8 cellular contexts compared by ENCODE assay signal in the genomic region with DNA sequence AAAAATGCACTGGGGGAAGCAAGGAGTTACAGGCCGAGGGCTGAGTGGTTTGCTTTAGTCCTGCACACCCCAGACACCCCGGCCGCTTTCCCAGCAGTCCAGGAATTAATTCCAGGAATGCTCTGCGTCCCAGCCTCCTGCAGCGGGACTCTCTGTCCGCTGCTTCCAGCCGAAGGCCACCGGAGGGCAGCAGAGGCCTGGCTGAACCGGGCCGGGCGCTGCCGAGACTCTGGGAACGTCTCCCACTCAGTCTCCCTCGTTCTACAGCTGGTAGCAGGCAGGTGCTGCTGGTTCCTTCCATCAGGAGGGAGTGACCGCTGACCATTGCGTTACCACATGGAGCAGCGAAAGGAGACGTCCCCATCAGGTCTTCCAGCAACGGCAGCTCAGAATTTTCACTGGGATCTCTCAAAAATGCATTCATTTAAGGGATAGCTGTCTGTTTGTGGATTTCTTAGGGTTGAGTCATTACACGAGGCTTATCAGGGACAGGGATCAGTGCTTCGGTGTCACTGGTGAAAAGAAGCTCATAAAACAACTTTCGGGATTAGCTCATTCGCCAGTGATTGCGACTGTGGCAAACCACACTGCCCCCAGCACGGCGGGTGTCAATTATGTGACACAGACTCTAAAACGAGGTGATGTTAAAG. TPM values are rescaled to one million over a fixed set of nuclear protein-coding genes. Genes with fewer than 3 reads are reported as not detected.
A peak's percentile ranks its signal among the peaks of the same experiment; 100 is the strongest.
DNase-seq lines count a peak whose midpoint lies in the region; ATAC-seq, FAIRE-seq and TF ChIP-seq lines count a peak whose summit lies in the region.

No MANE protein-coding gene starts in this region.

- no peaks in the 10 kb centered on the region for H3K9me3 ChIP-seq in CD4-positive, CD25-positive, alpha-beta regulatory T cell (ENCODE audit: control insufficient read depth in 2 of 2, low read length in 2 of 2)
- H3K9me3 ChIP-seq in Panc1 (ENCODE audit: control insufficient read depth, insufficient read depth, low read depth, low read length) (no peaks in the 10 kb centered on the region), neuron (ENCODE audit: low read length) (no peaks in the 10 kb centered on the region), stomach (no peaks in the 10 kb centered on the region)

- no peak overlapping the region for H3K27ac ChIP-seq in CD4-positive, CD25-positive, alpha-beta regulatory T cell (ENCODE audit: insufficient read depth, low read length, poor library complexity, severe bottlenecking)
- peak overlapping the region; percentile 80 for H3K27ac ChIP-seq in Panc1 (ENCODE audit: low read length)
- H3K27ac ChIP-seq in stomach: peak overlapping the region in 2 of 5 donors; percentile 16 to 40

- no peaks in the 10 kb centered on the region for H3K36me3 ChIP-seq in CD4-positive, CD25-positive, alpha-beta regulatory T cell (ENCODE audit: control insufficient read depth, insufficient read depth, low read length)
- H3K36me3 ChIP-seq in Panc1 (ENCODE audit: control insufficient read depth, insufficient read depth, low read length) (no peaks in the 10 kb centered on the region), neuron (ENCODE audit: insufficient read depth, low read length) (no peaks in the 10 kb centered on the region), stomach (no peaks in the 10 kb centered on the region)

- H3K27ac Mint-ChIP-seq in CD4-positive, CD25-positive, alpha-beta regulatory T cell: no peak overlapping the region
- peak overlapping the region; percentile 18 for H3K27ac Mint-ChIP-seq in activated T-helper 17 cell treated with anti-CD3 and anti-CD28 coated beads, Interleukin-2, amount 50 U/mL, for 72 hours

- no TSS peak for BruUV-seq in Panc1 (replicated peaks; lab: Mats Ljungman, UMichigan)

- no peaks in the 10 kb centered on the region for H3K36me3 Mint-ChIP-seq in CD4-positive, CD25-positive, alpha-beta regulatory T cell
- H3K36me3 Mint-ChIP-seq in activated T-helper 17 cell treated with anti-CD3 and anti-CD28 coated beads, Interleukin-2, amount 50 U/mL, for 72 hours (ENCODE audit: low read depth): no peaks in the 10 kb centered on the region

- peak overlapping the region; percentile 3 to 81 (median 57) for H3K4me3 Mint-ChIP-seq in CD4-positive, CD25-positive, alpha-beta regulatory T cell
- peak overlapping the region; percentile 45 for H3K4me3 Mint-ChIP-seq in activated T-helper 17 cell treated with anti-CD3 and anti-CD28 coated beads, Interleukin-2, amount 50 U/mL, for 72 hours

- no peaks in the 10 kb centered on the region for H3K9me3 Mint-ChIP-seq in CD4-positive, CD25-positive, alpha-beta regulatory T cell
- H3K9me3 Mint-ChIP-seq in activated T-helper 17 cell treated with anti-CD3 and anti-CD28 coated beads, Interleukin-2, amount 50 U/mL, for 72 hours: no peaks in the 10 kb centered on the region

- peak overlapping the region; percentile 7 for H2AFZ ChIP-seq in neuron (ENCODE audit: low read depth, low read length)

- peaks cover 2 to 14% (median 8%) of the 10 kb centered on the region in 4 donors for H3K4me1 Mint-ChIP-seq in CD4-positive, CD25-positive, alpha-beta regulatory T cell
- H3K4me1 Mint-ChIP-seq in activated T-helper 17 cell treated with anti-CD3 and anti-CD28 coated beads, Interleukin-2, amount 50 U/mL, for 72 hours: peaks cover 3% of the 10 kb centered on the region

- TF ChIP-seq CTCF in Panc1 (IDR thresholded peaks at IDR 0.05) (peak; percentile 89), fibroblast of the aortic adventitia (IDR thresholded peaks at IDR 0.05; ENCODE audit: insufficient read depth, low read length) (peak; percentile 93), stomach (IDR thresholded peaks at IDR 0.05) (peak in 5 of 7 experiments; percentile 77 to 87 (median 81))

- H3K27me3 ChIP-seq in CD4-positive, CD25-positive, alpha-beta regulatory T cell (ENCODE audit: control insufficient read depth, insufficient read depth, low read length): peaks cover 14% of the 10 kb centered on the region
- H3K27me3 ChIP-seq in Panc1 (ENCODE audit: control insufficient read depth, insufficient read depth, low read length) (no peaks in the 10 kb centered on the region), neuron (ENCODE audit: insufficient read depth, low read length) (no peaks in the 10 kb centered on the region), stomach (peaks cover 0 to 21% (median 0%) of the 10 kb centered on the region in 3 donors)

- CTCF ChIA-PET in Panc1 (lab: Charles Lee): interaction anchor here (0.5 to 0.8 kb wide), 2 partner anchors 578 to 709 kb away, joined by 3 to 4 read pairs; no protein-coding TSS in a partner anchor

- DNase-seq in CD4-positive, CD25-positive, alpha-beta regulatory T cell: peak; percentile 25 to 55 (median 29)
- DNase-seq in HTR-8/SVneo (ENCODE audit: insufficient read length, low spot score) (peak; percentile 92), Panc1 (ENCODE audit: low read depth, low spot score) (peak; percentile 68), fibroblast of the aortic adventitia (ENCODE audit: low read depth) (peak; percentile 82), stomach (peak; percentile 82)

- in situ Hi-C loops in Panc1 (cut with HindIII; ENCODE audit: low pct_unique_long_range_greater_than_20kb, low sequenced_read_pairs): no loop called here

- peak; percentile 87 for FAIRE-seq in HTR-8/SVneo (lab: Jason Lieb, UNC)

- peak overlapping the region; percentile 70 for H3K4me3 ChIP-seq in CD4-positive, CD25-positive, alpha-beta regulatory T cell (ENCODE audit: low read depth, low read length)
- H3K4me3 ChIP-seq in Panc1 (ENCODE audit: low read depth in 2 of 2, low read length in 2 of 2) (peak overlapping the region in 1 of 2 experiments; percentile 31; a peak in 3 of 4 replicates), fibroblast of the aortic adventitia (ENCODE audit: low read depth, low read length) (peak overlapping the region; percentile 38), neuron (ENCODE audit: low read length) (no peak overlapping the region), stomach (peak overlapping the region in 3 of 4 donors; percentile 2 to 35 (median 9))

- intact Hi-C loops in Panc1 (cut with micrococcal nuclease; ENCODE audit: unreplicated experiment) (loop anchor here (5.0 kb wide), 1 partner anchor 585 kb away; no protein-coding TSS in a partner anchor), stomach (cut with DNase I; ENCODE audit: low total_unique reads) (no loop called here)

- peaks cover 63% of the 10 kb centered on the region for H3K27me3 Mint-ChIP-seq in CD4-positive, CD25-positive, alpha-beta regulatory T cell
- peaks cover 46% of the 10 kb centered on the region for H3K27me3 Mint-ChIP-seq in activated T-helper 17 cell treated with anti-CD3 and anti-CD28 coated beads, Interleukin-2, amount 50 U/mL, for 72 hours

- peak; percentile 46 to 68 for ATAC-seq in CD4-positive, CD25-positive, alpha-beta regulatory T cell (ENCODE audit: low read depth in 2 of 2)
- ATAC-seq in GM19468 (IDR thresholded peaks at IDR 0.05; ENCODE audit: extremely low read depth, unreplicated experiment) (peak; percentile 60), Panc1 (peak; percentile 97)
- ATAC-seq in activated T-helper 17 cell treated with anti-CD3 and anti-CD28 coated beads, Interleukin-2, amount 50 U/mL, for 72 hours (replicated peaks): peak; percentile 98

- TF ChIP-seq POLR2A in stomach (IDR thresholded peaks at IDR 0.05): no peak

- H3K4me1 ChIP-seq in CD4-positive, CD25-positive, alpha-beta regulatory T cell (ENCODE audit: control insufficient read depth, insufficient read depth, low read length, poor library complexity, severe bottlenecking): peaks cover 13% of the 10 kb centered on the region
- H3K4me1 ChIP-seq in Panc1 (ENCODE audit: control insufficient read depth, insufficient read depth, low read length): peaks cover 13% of the 10 kb centered on the region
- H3K4me1 ChIP-seq in neuron (ENCODE audit: insufficient read depth, low read length): peaks cover 6% of the 10 kb centered on the region
- peaks cover 4 to 25% (median 20%) of the 10 kb centered on the region in 4 donors for H3K4me1 ChIP-seq in stomach

- TF ChIP-seq EP300 in stomach (IDR thresholded peaks at IDR 0.05): no peak

- POLR2A ChIA-PET in Panc1 (lab: Charles Lee): interaction anchor here (0.6 kb wide), 1 partner anchor 602 kb away, joined by 3 read pairs; no protein-coding TSS in a partner anchor

- 10 to 15% (median 12%) methylated on average over 22 to 27 of the region's 27 CpGs for WGBS in stomach, 5 donors

RNA-seq across cellular contexts. Expression of gene PITRM1, which starts 24.9 kb away (rescaled TPM):
- 71.6 TPM for total RNA-seq in CD4-positive, CD25-positive, alpha-beta regulatory T cell
- 10 to 100 TPM; 28.8 to 38.8 (median 33.0) TPM for polyA plus RNA-seq in CD4-positive, CD25-positive, alpha-beta regulatory T cell
- 63.5 TPM for total RNA-seq in Panc1 (2021; ENCODE audit: unreplicated experiment)
- polyA plus RNA-seq in Panc1 (2012; ENCODE audit: insufficient read length): 53.5 TPM
- 100 to 1,000 TPM; 160 to 169 TPM for total RNA-seq in activated T-helper 17 cell treated with anti-CD3 and anti-CD28 coated beads, Interleukin-2, amount 50 U/mL, for 72 hours
- total RNA-seq in fibroblast of the aortic adventitia (ENCODE audit: low replicate concordance): 29.7 and 110 TPM in 2 replicates
- total RNA-seq in stomach: 10 to 100 TPM; 36.8 to 95.1 (median 66.5) TPM
- 10 to 100 TPM; 32.3 to 63.7 (median 35.6) TPM for polyA plus RNA-seq in stomach

Comparison
In these comparisons a context has a peak if more than half of its experiments do, and no peak if none do; other contexts are left out.
1. DNase-seq: peak in every context shown above with its lines; median percentile 92 in HTR-8/SVneo; 82 in fibroblast of the aortic adventitia; 82 in stomach; 68 in Panc1; 29 in CD4-positive, CD25-positive, alpha-beta regulatory T cell.